8 cellular contexts compared by ENCODE assay signal in genomic region chr10:67612577-67613537, GRCh38.
DNase-seq lines count a peak whose midpoint lies in the region; ATAC-seq, FAIRE-seq and TF ChIP-seq lines count a peak whose summit lies in the region.

No MANE protein-coding gene starts in this region.

- H3K4me1 Mint-ChIP-seq in progenitor cell of endocrine pancreas (ENCODE audit: low read depth) = no peaks in the 10 kb centered on the region

- no peak overlapping the region for H2AFZ ChIP-seq in HepG2 (ENCODE audit: low read length)

- H3K36me3 Mint-ChIP-seq in progenitor cell of endocrine pancreas (ENCODE audit: insufficient read depth) = no peaks in the 10 kb centered on the region

- no peaks in the 10 kb centered on the region for H3K27me3 Mint-ChIP-seq in progenitor cell of endocrine pancreas

- no TSS peak for BruUV-seq in HepG2 (replicated peaks; lab: Mats Ljungman, UMichigan)

- no peak overlapping the region for H3K4me3 Mint-ChIP-seq in progenitor cell of endocrine pancreas (ENCODE audit: low read depth)

- in situ Hi-C loops in HepG2 (cut with HindIII; ENCODE audit: extremely low pct_ligation_motif_present, low pct_unique_long_range_greater_than_20kb) = no loop called here

- no peak overlapping the region for H3K9ac ChIP-seq in HepG2 (ENCODE audit: insufficient read depth, low read depth, low read length)

- H3K27ac Mint-ChIP-seq in progenitor cell of endocrine pancreas = no peak overlapping the region

- H3K36me3 ChIP-seq in SJSA1 = no peaks in the 10 kb centered on the region
- no peaks in the 10 kb centered on the region for H3K36me3 ChIP-seq in HepG2 (replicated peaks in 1 of 2; ENCODE audit: control insufficient read depth in 1 of 2, insufficient read depth in 2 of 2, low read length in 2 of 2)

- H3K9me3 Mint-ChIP-seq in progenitor cell of endocrine pancreas (ENCODE audit: low read depth) = no peaks in the 10 kb centered on the region

- POLR2A ChIA-PET in GM10248 (lab: Yijun Ruan, JAX) = no interaction called here
- POLR2A ChIA-PET in HepG2 (lab: Yijun Ruan, JAX) = no interaction called here

- H3K27me3 ChIP-seq in SJSA1 (replicated peaks) = no peaks in the 10 kb centered on the region
- no peaks in the 10 kb centered on the region for H3K27me3 ChIP-seq in HepG2 (ENCODE audit: control insufficient read depth in 1 of 2, insufficient read depth in 2 of 2, low read length in 2 of 2)

- TF ChIP-seq EP300 in HepG2 (IDR thresholded peaks at IDR 0.05; ENCODE audit: low read depth in 2 of 2, low read length in 2 of 2) = no peak
- no peak for TF ChIP-seq EP300 in HepG2 (CRISPR knock-in tag; IDR thresholded peaks at IDR 0.05; ENCODE audit: borderline replicate concordance)

- no peak for ATAC-seq in HepG2

- H3K4me3 ChIP-seq in SJSA1 = no peak overlapping the region
- no peak overlapping the region for H3K4me3 ChIP-seq in cardiac fibroblast (replicated peaks in 1 of 2; ENCODE audit: low read depth in 2 of 2, low read length in 2 of 2)
- H3K4me3 ChIP-seq in HepG2 (replicated peaks in 1 of 3; ENCODE audit: insufficient read depth in 1 of 3, low read depth in 2 of 3, low read length in 3 of 3) = no peak overlapping the region

- no peak for FAIRE-seq in HepG2 (lab: Jason Lieb, UNC)

- no peak for TF ChIP-seq POLR2A in HepG2 (IDR thresholded peaks at IDR 0.05; ENCODE audit: insufficient read depth in 1 of 2, low read depth in 2 of 2, low read length in 2 of 2)

- H4K20me1 ChIP-seq in HepG2 (ENCODE audit: insufficient read depth, low read length) = no peaks in the 10 kb centered on the region

- H3K4me1 ChIP-seq in SJSA1 (replicated peaks) (peaks cover 42% of the 10 kb centered on the region), HepG2 (ENCODE audit: insufficient read depth, low read length) (no peaks in the 10 kb centered on the region)

- no peak for TF ChIP-seq CTCF in GM10248 (IDR thresholded peaks at IDR 0.05; ENCODE audit: control extremely low read depth, extremely low read depth, low read depth, missing control alignments)
- TF ChIP-seq CTCF in cardiac fibroblast (IDR thresholded peaks at IDR 0.05; ENCODE audit: low read depth, low read length) = no peak
- TF ChIP-seq CTCF in progenitor cell of endocrine pancreas (IDR thresholded peaks at IDR 0.05; ENCODE audit: unreplicated experiment) = no peak
- TF ChIP-seq CTCF in HepG2 (CRISPR knock-in tag; IDR thresholded peaks at IDR 0.05) = no peak

- H3K79me2 ChIP-seq in HepG2 (ENCODE audit: insufficient read depth, low read length) = no peaks in the 10 kb centered on the region

- H3K27ac ChIP-seq in SJSA1 (peak overlapping the region; percentile 87), HepG2 (ENCODE audit: extremely low read length, insufficient read depth, low read length) (no peak overlapping the region)

- H3K9me3 ChIP-seq in SJSA1 (replicated peaks) (no peaks in the 10 kb centered on the region), HepG2 (ENCODE audit: low read length) (no peaks in the 10 kb centered on the region)

- CTCF ChIA-PET in GM10248 (lab: Yijun Ruan, JAX) = interaction anchor here (2.3 kb wide), 1 partner anchor 9 kb away, joined by 6 read pairs; no protein-coding TSS in a partner anchor
- CTCF ChIA-PET in HepG2 (lab: Yijun Ruan, JAX; ENCODE audit: low intra/inter-chr PET ratio, low total read pairs) = no interaction called here

- DNase-seq in GM10248 (ENCODE audit: extremely low spot score) = peak; percentile 24
- DNase-seq in HCEC 1CT = peak; percentile 86
- DNase-seq in SJSA1 (ENCODE audit: low read depth in 1 of 2, low spot score in 2 of 2) = peak; percentile 78 to 91
- peak; percentile 25 to 35 for DNase-seq in cardiac fibroblast (ENCODE audit: low read depth in 2 of 2)
- peak; percentile 12 for DNase-seq in stromal cell of bone marrow (ENCODE audit: low read depth)
- DNase-seq in NCI-H2196 (lab: John Stamatoyannopoulos, UW; ENCODE audit: unreplicated experiment) = no peak
- DNase-seq in progenitor cell of endocrine pancreas (ENCODE audit: low spot score, unreplicated experiment) = no peak
- DNase-seq in HepG2 (ENCODE audit: low spot score) = no peak

- TF ChIP-seq RAD21 in HepG2 (CRISPR knock-in tag; IDR thresholded peaks at IDR 0.05) = no peak

- intact Hi-C loops in HepG2 (cut with micrococcal nuclease; ENCODE audit: unreplicated experiment) = no loop called here

- WGBS in HepG2 (ENCODE audit: low lambda C conversion rate) = 4% methylated on average over 10 of the region's 10 CpGs

- no peak overlapping the region for H3K4me2 ChIP-seq in HepG2 (ENCODE audit: low read depth, low read length)

TF ChIP-seq in HepG2, 621 proteins besides CTCF, POLR2A, EP300 and RAD21:
- TF ChIP-seq, protein P1, sequence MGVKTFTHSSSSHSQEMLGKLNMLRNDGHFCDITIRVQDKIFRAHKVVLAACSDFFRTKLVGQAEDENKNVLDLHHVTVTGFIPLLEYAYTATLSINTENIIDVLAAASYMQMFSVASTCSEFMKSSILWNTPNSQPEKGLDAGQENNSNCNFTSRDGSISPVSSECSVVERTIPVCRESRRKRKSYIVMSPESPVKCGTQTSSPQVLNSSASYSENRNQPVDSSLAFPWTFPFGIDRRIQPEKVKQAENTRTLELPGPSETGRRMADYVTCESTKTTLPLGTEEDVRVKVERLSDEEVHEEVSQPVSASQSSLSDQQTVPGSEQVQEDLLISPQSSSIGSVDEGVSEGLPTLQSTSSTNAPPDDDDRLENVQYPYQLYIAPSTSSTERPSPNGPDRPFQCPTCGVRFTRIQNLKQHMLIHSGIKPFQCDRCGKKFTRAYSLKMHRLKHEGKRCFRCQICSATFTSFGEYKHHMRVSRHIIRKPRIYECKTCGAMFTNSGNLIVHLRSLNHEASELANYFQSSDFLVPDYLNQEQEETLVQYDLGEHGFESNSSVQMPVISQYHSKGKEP (CRISPR knock-in tag; IDR thresholded peaks at IDR 0.05) = no peak
- TF ChIP-seq FOSL1 (CRISPR knock-in tag; IDR thresholded peaks at IDR 0.05; ENCODE audit: borderline replicate concordance) (no peak), ZNF556 (CRISPR knock-in tag; IDR thresholded peaks at IDR 0.05; ENCODE audit: borderline replicate concordance) (no peak), ETV5 (CRISPR knock-in tag; IDR thresholded peaks at IDR 0.05; ENCODE audit: borderline replicate concordance) (no peak), RFX1 (IDR thresholded peaks at IDR 0.05) (no peak)
TF ChIP-seq in HepG2: peak in this region for 0.

Comparison
In these comparisons a context has a peak if more than half of its experiments do, and no peak if none do; other contexts are left out.
1. DNase-seq: peak in GM10248 (single experiment), HCEC 1CT (single experiment), SJSA1 (2 of 2), cardiac fibroblast (2 of 2) and stromal cell of bone marrow (single experiment); none in NCI-H2196 (single experiment), progenitor cell of endocrine pancreas (single experiment) and HepG2 (single experiment).